ENCODE assay signal across 8 cellular contexts in genomic region chr9:121299125-121299466, GRCh38. TPM values are rescaled to one million over a fixed set of nuclear protein-coding genes. Genes with fewer than 3 reads are reported as not detected.
DNase-seq lines count a peak whose midpoint lies in the region; ATAC-seq and TF ChIP-seq lines count a peak whose summit lies in the region.

No MANE protein-coding gene starts in this region.

- no TSS peak for BruUV-seq in Calu3 (replicated peaks; lab: Mats Ljungman, UMichigan)

- DNase-seq in Calu3, result no peak
- DNase-seq in T-cell, result no peak
- no peak for DNase-seq in fibroblast of villous mesenchyme (ENCODE audit: low read depth)
- DNase-seq in osteocyte (ENCODE audit: extremely low spot score, unreplicated experiment), result no peak
- no peak for DNase-seq in kidney glomerular epithelial cell (lab: John Stamatoyannopoulos, UW)
- DNase-seq in NCI-H1694 treated with DMSO at 0.1 percent for 48 hours (lab: John Stamatoyannopoulos, UW), result no peak

- H3K27me3 Mint-ChIP-seq in Calu3 (ENCODE audit: unreplicated experiment) (no peaks in the 10 kb centered on the region), T-cell (peaks cover 16 to 17% of the 10 kb centered on the region in 2 donors), osteocyte (ENCODE audit: unreplicated experiment) (no peaks in the 10 kb centered on the region)

- CTCF ChIA-PET in Calu3 (lab: Charles Lee) (no interaction called here), T-cell (lab: Charles Lee) (no interaction called here)

- POLR2A ChIA-PET in T-cell (lab: Charles Lee), result no interaction called here

- peaks cover 27% of the 10 kb centered on the region for H3K4me1 Mint-ChIP-seq in Calu3 (ENCODE audit: low read depth, unreplicated experiment)
- H3K4me1 Mint-ChIP-seq in T-cell, result peaks cover 13 to 20% (median 19%) of the 10 kb centered on the region in 3 donors
- H3K4me1 Mint-ChIP-seq in osteocyte (ENCODE audit: unreplicated experiment), result peaks cover 29% of the 10 kb centered on the region

- no peak overlapping the region for H3K27ac Mint-ChIP-seq in Calu3 (ENCODE audit: unreplicated experiment)
- H3K27ac Mint-ChIP-seq in T-cell, result peak overlapping the region in 1 of 2 donors; percentile 55
- peak overlapping the region; percentile 91 for H3K27ac Mint-ChIP-seq in osteocyte (ENCODE audit: unreplicated experiment)

- ATAC-seq in T-cell (replicated peaks in 1 of 4) (peak in 2 of 4 experiments; percentile 8 to 11), HG03521 (IDR thresholded peaks at IDR 0.05; ENCODE audit: unreplicated experiment) (no peak), HG03039 (IDR thresholded peaks at IDR 0.05; ENCODE audit: unreplicated experiment) (no peak)

- H3K4me3 ChIP-seq in fibroblast of villous mesenchyme (ENCODE audit: low read depth, low read length), result peak overlapping the region; percentile 54

- H3K36me3 Mint-ChIP-seq in Calu3 (ENCODE audit: insufficient read depth, unreplicated experiment) (peaks cover 8% of the 10 kb centered on the region), T-cell (peaks cover 12% of the 10 kb centered on the region), osteocyte (ENCODE audit: unreplicated experiment) (peaks cover 12% of the 10 kb centered on the region)

- H3K9me3 Mint-ChIP-seq in Calu3 (ENCODE audit: low read depth, unreplicated experiment), result no peaks in the 10 kb centered on the region
- no peaks in the 10 kb centered on the region for H3K9me3 Mint-ChIP-seq in T-cell
- H3K9me3 Mint-ChIP-seq in osteocyte (ENCODE audit: unreplicated experiment), result no peaks in the 10 kb centered on the region

- intact Hi-C loops in Calu3 (cut with micrococcal nuclease; ENCODE audit: unreplicated experiment), result no loop called here

- TF ChIP-seq CTCF in Calu3 (IDR thresholded peaks at IDR 0.05; ENCODE audit: unreplicated experiment), result no peak
- no peak for TF ChIP-seq CTCF in fibroblast of villous mesenchyme (IDR thresholded peaks at IDR 0.05; ENCODE audit: insufficient read depth, low read depth, low read length)
- TF ChIP-seq CTCF in osteocyte (IDR thresholded peaks at IDR 0.05), result no peak

- H3K4me3 Mint-ChIP-seq in Calu3 (ENCODE audit: low read depth, unreplicated experiment) (peak overlapping the region; percentile 72), T-cell (peak overlapping the region; percentile 65 to 68 (median 66)), osteocyte (ENCODE audit: unreplicated experiment) (peak overlapping the region; percentile 60)

RNA-seq across cellular contexts. Expression of gene GSN, which starts 31.1 kb away (rescaled TPM):
- 68.3 and 71.6 TPM in 2 replicates for total RNA-seq in Calu3 (2022)
- 1 to 10 TPM; 6.3 to 8.8 (median 8.4) TPM for total RNA-seq in T-cell
- total RNA-seq in fibroblast of villous mesenchyme, result 254 and 283 TPM in 2 replicates
- 235 and 249 TPM in 2 replicates for total RNA-seq in osteocyte
